1 cellular context compared by ENCODE assay signal in genomic region chr3:16143870-16144568, GRCh38.
TF ChIP-seq lines count a peak whose summit lies in the region.

No MANE protein-coding gene starts in this region.

TF ChIP-seq in HEK293, 187 proteins besides CTCF, POLR2A, EP300 and RAD21 (continued from another document):
- TF ChIP-seq ZNF140 (tag by site-specific recombination; IDR thresholded peaks at IDR 0.05): no peak
- no peak for TF ChIP-seq ZNF791 (tag by site-specific recombination; IDR thresholded peaks at IDR 0.05)
- TF ChIP-seq ZNF560 (tag by site-specific recombination; IDR thresholded peaks at IDR 0.05; ENCODE audit: borderline replicate concordance): no peak
- TF ChIP-seq ZNF660 (tag by site-specific recombination; IDR thresholded peaks at IDR 0.05): no peak
- no peak for TF ChIP-seq ZNF16 (tag by site-specific recombination; IDR thresholded peaks at IDR 0.05; ENCODE audit: low read depth)
- no peak for TF ChIP-seq ZNF362 (tag by site-specific recombination; IDR thresholded peaks at IDR 0.05)
- TF ChIP-seq ZNF544 (tag by site-specific recombination; IDR thresholded peaks at IDR 0.05): no peak
- no peak for TF ChIP-seq ZSCAN23 (tag by site-specific recombination; IDR thresholded peaks at IDR 0.05)
- TF ChIP-seq ZNF670 (tag by site-specific recombination; IDR thresholded peaks at IDR 0.05; ENCODE audit: low read depth): no peak
- TF ChIP-seq ZNF248 (tag by site-specific recombination; IDR thresholded peaks at IDR 0.05): no peak
- TF ChIP-seq SETDB1 (IDR thresholded peaks at IDR 0.05; ENCODE audit: insufficient read length, low read length): peak; percentile 27
- TF ChIP-seq ZNF626 (tag by site-specific recombination; IDR thresholded peaks at IDR 0.05): no peak
- TF ChIP-seq REST (tag by site-specific recombination; IDR thresholded peaks at IDR 0.05): no peak
- TF ChIP-seq PRDM1 (tag by site-specific recombination; IDR thresholded peaks at IDR 0.05): no peak
TF ChIP-seq in HEK293: peak in this region for 5.
